Comparison of ENCODE assay signal across 1 cellular context in the genomic region with DNA sequence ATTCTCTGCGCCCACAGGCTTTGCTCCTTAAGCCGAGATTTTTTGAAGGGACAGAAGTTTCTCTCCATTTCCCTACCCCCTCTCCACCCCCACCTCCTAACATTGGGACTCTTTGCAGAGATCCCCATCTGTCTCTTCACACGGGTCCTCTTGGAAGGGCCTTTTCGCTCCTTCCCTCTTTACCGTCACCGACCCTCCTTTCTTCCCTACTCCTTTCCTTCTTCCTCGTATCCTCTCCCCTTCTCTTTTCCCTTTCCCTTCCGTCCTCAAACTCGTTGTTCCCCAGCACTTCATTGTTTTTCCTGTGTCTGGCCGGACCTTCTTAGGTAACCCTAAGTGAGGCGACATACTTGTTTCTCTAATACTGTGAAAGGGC.
TF ChIP-seq lines count a peak whose summit lies in the region.

No MANE protein-coding gene starts in this region.

TF ChIP-seq in WTC11, 78 proteins besides CTCF, POLR2A, EP300 and RAD21 (continued from another document):
- TF ChIP-seq, protein P1, sequence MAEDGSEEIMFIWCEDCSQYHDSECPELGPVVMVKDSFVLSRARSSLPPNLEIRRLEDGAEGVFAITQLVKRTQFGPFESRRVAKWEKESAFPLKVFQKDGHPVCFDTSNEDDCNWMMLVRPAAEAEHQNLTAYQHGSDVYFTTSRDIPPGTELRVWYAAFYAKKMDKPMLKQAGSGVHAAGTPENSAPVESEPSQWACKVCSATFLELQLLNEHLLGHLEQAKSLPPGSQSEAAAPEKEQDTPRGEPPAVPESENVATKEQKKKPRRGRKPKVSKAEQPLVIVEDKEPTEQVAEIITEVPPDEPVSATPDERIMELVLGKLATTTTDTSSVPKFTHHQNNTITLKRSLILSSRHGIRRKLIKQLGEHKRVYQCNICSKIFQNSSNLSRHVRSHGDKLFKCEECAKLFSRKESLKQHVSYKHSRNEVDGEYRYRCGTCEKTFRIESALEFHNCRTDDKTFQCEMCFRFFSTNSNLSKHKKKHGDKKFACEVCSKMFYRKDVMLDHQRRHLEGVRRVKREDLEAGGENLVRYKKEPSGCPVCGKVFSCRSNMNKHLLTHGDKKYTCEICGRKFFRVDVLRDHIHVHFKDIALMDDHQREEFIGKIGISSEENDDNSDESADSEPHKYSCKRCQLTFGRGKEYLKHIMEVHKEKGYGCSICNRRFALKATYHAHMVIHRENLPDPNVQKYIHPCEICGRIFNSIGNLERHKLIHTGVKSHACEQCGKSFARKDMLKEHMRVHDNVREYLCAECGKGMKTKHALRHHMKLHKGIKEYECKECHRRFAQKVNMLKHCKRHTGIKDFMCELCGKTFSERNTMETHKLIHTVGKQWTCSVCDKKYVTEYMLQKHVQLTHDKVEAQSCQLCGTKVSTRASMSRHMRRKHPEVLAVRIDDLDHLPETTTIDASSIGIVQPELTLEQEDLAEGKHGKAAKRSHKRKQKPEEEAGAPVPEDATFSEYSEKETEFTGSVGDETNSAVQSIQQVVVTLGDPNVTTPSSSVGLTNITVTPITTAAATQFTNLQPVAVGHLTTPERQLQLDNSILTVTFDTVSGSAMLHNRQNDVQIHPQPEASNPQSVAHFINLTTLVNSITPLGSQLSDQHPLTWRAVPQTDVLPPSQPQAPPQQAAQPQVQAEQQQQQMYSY (CRISPR knock-in tag; IDR thresholded peaks at IDR 0.05): no peak
- TF ChIP-seq RELA (CRISPR knock-in tag; IDR thresholded peaks at IDR 0.05; ENCODE audit: borderline replicate concordance): no peak
TF ChIP-seq in WTC11: peak in this region for 0.
